Comparison of ENCODE assay signal across 8 cellular contexts in the genomic region with DNA sequence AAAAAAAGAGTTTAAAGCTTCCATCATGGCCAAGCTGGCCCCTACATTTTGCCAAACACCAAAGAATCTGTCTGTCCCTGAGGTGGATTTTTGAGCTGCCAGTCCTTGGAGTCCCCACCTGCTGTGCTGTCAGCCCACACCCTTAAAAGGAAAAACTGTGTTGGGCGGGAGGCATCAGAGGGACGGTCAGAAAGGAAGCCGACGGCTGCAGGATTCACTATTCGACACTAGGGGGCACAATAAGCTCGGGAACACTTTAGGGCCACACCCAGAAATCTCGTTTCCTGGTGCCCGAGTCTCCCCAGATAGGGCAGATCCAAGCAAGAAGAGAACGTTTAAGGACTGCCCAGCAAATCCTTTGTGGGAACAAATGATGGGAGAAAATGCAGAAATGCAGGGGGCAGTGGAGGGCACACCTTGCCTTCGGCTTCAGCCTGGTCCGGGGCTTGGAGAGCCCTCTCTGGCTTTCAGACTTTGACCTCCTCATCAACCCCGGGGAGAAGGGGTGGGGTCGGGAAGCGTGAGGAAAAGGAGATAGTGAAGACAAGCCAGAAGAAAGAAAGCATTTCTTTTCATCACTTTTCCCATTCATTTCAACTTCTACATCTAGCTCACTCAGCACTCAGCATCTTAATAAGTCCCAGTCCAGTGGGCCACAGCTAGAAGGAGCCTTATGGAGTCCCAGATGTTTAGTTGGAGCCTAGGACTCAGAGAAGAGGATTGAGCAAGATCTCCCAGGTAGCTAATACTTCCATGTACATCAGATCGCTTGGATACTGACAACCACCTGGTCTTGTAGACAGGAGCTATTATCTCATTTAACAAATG. TPM values are rescaled to one million over a fixed set of nuclear protein-coding genes. Genes with fewer than 3 reads are reported as not detected.
A peak's percentile ranks its signal among the peaks of the same experiment; 100 is the strongest.
DNase-seq lines count a peak whose midpoint lies in the region; ATAC-seq and TF ChIP-seq lines count a peak whose summit lies in the region.

No MANE protein-coding gene starts in this region.

- H3K27me3 ChIP-seq in AG04450 (ENCODE audit: control insufficient read depth, insufficient read depth, low read length) (peaks cover 3% of the 10 kb centered on the region), colonic mucosa (no peaks in the 10 kb centered on the region)

- no peaks in the 10 kb centered on the region for H3K36me3 ChIP-seq in colonic mucosa

- ATAC-seq in GM18909 (IDR thresholded peaks at IDR 0.05; ENCODE audit: poor library complexity, unreplicated experiment): peak; percentile 66
- peak; percentile 53 for ATAC-seq in HG03442 (IDR thresholded peaks at IDR 0.05; ENCODE audit: unreplicated experiment)

- CTCF ChIA-PET in AG04450 (lab: Charles Lee): interaction anchor here (0.6 to 7.0 kb wide), 52 partner anchors 8 to 1166 kb away, joined by 3 to 130 read pairs (median 6); partner anchors contain the start of genes LRIG2, MOV10, PPM1J and ST7L

- peaks cover 10% of the 10 kb centered on the region for H3K4me1 ChIP-seq in colonic mucosa

- DNase-seq in AG04450 (ENCODE audit: low read depth, low spot score) (peak; percentile 84), NCI-H524 (lab: John Stamatoyannopoulos, UW) (peak; percentile 90 to 92), colonic mucosa (peak; percentile 96), left kidney (ENCODE audit: low read depth, low spot score) (peak; percentile 97)
- peak; percentile 68 to 82 for DNase-seq in activated CD4-positive, alpha-beta T cell treated with anti-CD3 and anti-CD28 coated beads for 4 hours
- DNase-seq in stimulated activated CD4-positive, alpha-beta T cell treated with anti-CD3 and anti-CD28 coated beads, Interleukin-1b, Interleukin-23, amount 100 ng/mL, for 48 hours: peak; percentile 82

- POLR2A ChIA-PET in AG04450 (lab: Yijun Ruan, JAX): interaction anchor here (0.8 to 1.7 kb wide), 4 partner anchors 20 to 283 kb away, joined by 3 to 6 read pairs (median 5); no protein-coding TSS in a partner anchor

- H3K4me3 ChIP-seq in AG04450 (ENCODE audit: low read depth, low read length) (peak overlapping the region; percentile 45), colonic mucosa (peak overlapping the region; percentile 37)

- no peaks in the 10 kb centered on the region; the same call in 1 of the 2 replicates for H3K9me3 ChIP-seq in AG04450 (ENCODE audit: control insufficient read depth, insufficient read depth, low read length)
- H3K9me3 ChIP-seq in colonic mucosa: no peaks in the 10 kb centered on the region

- peak overlapping the region; percentile 52 to 88 for H3K9ac ChIP-seq in colonic mucosa (ENCODE audit: low read depth in 2 of 2, low read length in 2 of 2)

- intact Hi-C loops in colonic mucosa (cut with DNase I): loop anchor here (5.0 kb wide), 2 partner anchors 226 to 316 kb away; partner anchors contain the start of genes CAPZA1, RHOC and ST7L

- peak; percentile 88 for TF ChIP-seq CTCF in AG04450 (IDR thresholded peaks at IDR 0.05; ENCODE audit: low read depth, low read length)
- TF ChIP-seq CTCF in colonic mucosa (IDR thresholded peaks at IDR 0.05): peak; percentile 92

- peak overlapping the region; percentile 66 for H3K27ac ChIP-seq in AG04450 (ENCODE audit: low read depth, low read length)
- peak overlapping the region; percentile 87 for H3K27ac ChIP-seq in colonic mucosa

RNA-seq across cellular contexts. Expression of gene CTTNBP2NL, which starts 5.0 kb away (rescaled TPM):
- polyA plus RNA-seq in AG04450 (2011; rRNA removed): 23.6 and 30.5 TPM in 2 replicates
- 46.2 and 52.6 TPM in 2 replicates for polyA minus RNA-seq in AG04450 (2011; rRNA and poly(A)+ RNA removed)
- 10 to 100 TPM; 47.1 to 93.3 TPM for total RNA-seq in colonic mucosa

Comparison
In these comparisons a context has a peak if more than half of its experiments do, and no peak if none do; other contexts are left out.
1. Peak in every context shown above with its lines: DNase-seq, ATAC-seq, H3K4me3 ChIP-seq and H3K27ac ChIP-seq.